In the genomic region with DNA sequence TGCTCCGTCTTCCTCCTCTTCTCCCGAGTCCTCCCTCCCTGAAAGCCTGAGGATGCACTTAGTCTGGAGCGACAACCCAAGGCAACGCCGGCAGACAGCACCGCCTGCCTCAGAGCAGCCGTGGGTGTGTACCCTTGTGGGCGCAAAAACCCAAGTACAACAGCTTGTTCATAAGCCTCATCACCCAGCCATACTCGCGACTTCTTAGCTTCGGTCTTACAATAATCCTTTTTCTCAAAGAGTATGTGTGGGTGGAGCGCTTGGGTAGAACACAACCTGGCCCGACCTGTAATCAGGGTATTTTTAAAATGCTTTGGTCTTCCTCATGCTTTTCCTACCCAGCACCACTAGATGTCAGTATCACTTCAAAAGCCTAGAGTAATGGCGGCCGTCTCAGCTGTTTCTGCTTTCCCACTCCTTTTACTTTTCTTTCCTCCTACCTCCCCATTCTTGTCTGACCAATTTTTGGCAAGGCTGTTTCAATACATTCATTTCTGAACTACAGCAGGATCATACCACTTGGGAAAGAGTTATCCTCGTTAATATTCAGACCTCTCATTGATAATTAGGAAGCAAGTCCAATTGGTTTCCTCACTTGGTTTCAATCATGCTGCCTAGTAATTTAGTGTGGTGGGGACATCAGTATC, we compare ENCODE assay signal across 8 cellular contexts.
DNase-seq lines count a peak whose midpoint lies in the region; ATAC-seq, FAIRE-seq and TF ChIP-seq lines count a peak whose summit lies in the region.

No MANE protein-coding gene starts in this region.

- POLR2A ChIA-PET in BJ (lab: Charles Lee) (no interaction called here), HepG2 (lab: Yijun Ruan, JAX) (interaction anchor here (2.8 kb wide), 1 partner anchor 199 kb away, joined by 5 read pairs; the partner anchor contains the start of gene EPS8)

- FAIRE-seq in HepG2 (lab: Jason Lieb, UNC), result peak; percentile 71

- CTCF ChIA-PET in BJ (lab: Yijun Ruan, JAX) (interaction anchor here (0.6 to 14.2 kb wide), 24 partner anchors 8 to 320 kb away, joined by 3 to 204 read pairs (median 4); partner anchors contain the start of genes DERA and EPS8), HepG2 (lab: Yijun Ruan, JAX; ENCODE audit: low intra/inter-chr PET ratio, low total read pairs) (interaction anchor here (1.0 to 6.0 kb wide), 3 partner anchors 58 to 309 kb away, joined by 3 to 84 read pairs (median 6); no protein-coding TSS in a partner anchor)

- TF ChIP-seq EP300 in HepG2 (IDR thresholded peaks at IDR 0.05; ENCODE audit: low read depth in 2 of 2, low read length in 2 of 2), result no peak
- TF ChIP-seq EP300 in HepG2 (CRISPR knock-in tag; IDR thresholded peaks at IDR 0.05; ENCODE audit: borderline replicate concordance), result no peak

- H3K4me2 ChIP-seq in HepG2 (ENCODE audit: low read depth, low read length), result peak overlapping the region; percentile 89

- peak overlapping the region; percentile 42; the same call in 1 of the 2 replicates for H3K9ac ChIP-seq in HepG2 (ENCODE audit: insufficient read depth, low read depth, low read length)

- intact Hi-C loops in HepG2 (cut with micrococcal nuclease; ENCODE audit: unreplicated experiment), result loop anchor here (1.0 to 5.0 kb wide), 5 partner anchors 37 to 266 kb away; no protein-coding TSS in a partner anchor

- DNase-seq in BJ (ENCODE audit: low read depth) (no peak), GM19238 (ENCODE audit: insufficient read length, low spot score) (peak; percentile 37), NCI-H345 (lab: John Stamatoyannopoulos, UW) (peak; percentile 57), dermis blood vessel endothelial cell (peak; percentile 79), HepG2 (ENCODE audit: low spot score) (peak; percentile 70)
- DNase-seq in stimulated activated CD4-positive, alpha-beta T cell treated with anti-CD3 and anti-CD28 coated beads, Interleukin-4, amount 100 ng/mL, for 4 hours, result peak; percentile 15 to 48

- TF ChIP-seq CTCF in BJ (IDR thresholded peaks at IDR 0.05; ENCODE audit: insufficient read depth, low read depth, low read length) (peak; percentile 88), HepG2 (CRISPR knock-in tag; IDR thresholded peaks at IDR 0.05) (peak; percentile 89)

- 0% methylated on average over 16 of the region's 16 CpGs for WGBS in HepG2 (ENCODE audit: low lambda C conversion rate)

- H3K9me3 ChIP-seq in HepG2 (ENCODE audit: low read length), result no peaks in the 10 kb centered on the region

- H4K20me1 ChIP-seq in HepG2 (ENCODE audit: insufficient read depth, low read length), result no peaks in the 10 kb centered on the region

- in situ Hi-C loops in HepG2 (cut with HindIII; ENCODE audit: extremely low pct_ligation_motif_present, low pct_unique_long_range_greater_than_20kb), result no loop called here

- peak overlapping the region; percentile 29 for H3K4me3 ChIP-seq in BJ (ENCODE audit: low read depth, low read length)
- peak overlapping the region; percentile 35 to 73 (median 57); a peak in 5 of 6 replicates for H3K4me3 ChIP-seq in HepG2 (replicated peaks in 1 of 3; ENCODE audit: insufficient read depth in 1 of 3, low read depth in 2 of 3, low read length in 3 of 3)

- TF ChIP-seq RAD21 in HepG2 (CRISPR knock-in tag; IDR thresholded peaks at IDR 0.05), result peak; percentile 85

- peaks cover 24% of the 10 kb centered on the region for H3K4me1 ChIP-seq in HepG2 (ENCODE audit: insufficient read depth, low read length)

- H2AFZ ChIP-seq in HepG2 (ENCODE audit: low read length), result peak overlapping the region; percentile 98

- H3K79me2 ChIP-seq in HepG2 (ENCODE audit: insufficient read depth, low read length), result no peaks in the 10 kb centered on the region

- H3K27me3 ChIP-seq in BJ (ENCODE audit: control insufficient read depth, insufficient read depth, low read length), result no peaks in the 10 kb centered on the region
- no peaks in the 10 kb centered on the region; a peak in 1 of 5 replicates for H3K27me3 ChIP-seq in HepG2 (ENCODE audit: control insufficient read depth in 1 of 2, insufficient read depth in 2 of 2, low read length in 2 of 2)

- TF ChIP-seq POLR2A in HepG2 (IDR thresholded peaks at IDR 0.05; ENCODE audit: insufficient read depth in 1 of 2, low read depth in 2 of 2, low read length in 2 of 2), result no peak

- H3K27ac ChIP-seq in HepG2 (ENCODE audit: extremely low read length, insufficient read depth, low read length), result no peak overlapping the region

- ATAC-seq in HG03342 (IDR thresholded peaks at IDR 0.05; ENCODE audit: unreplicated experiment) (peak; percentile 98), HepG2 (peak; percentile 92)
- peak; percentile 81 to 84 for ATAC-seq in activated CD4-positive, CD25-positive, alpha-beta regulatory T cell treated with anti-CD3 and anti-CD28 coated beads, Interleukin-2, amount 50 U/mL, for 24 hours

- H3K36me3 ChIP-seq in BJ (ENCODE audit: control insufficient read depth, insufficient read depth, low read length) (no peaks in the 10 kb centered on the region), HepG2 (replicated peaks in 1 of 2; ENCODE audit: control insufficient read depth in 1 of 2, insufficient read depth in 2 of 2, low read length in 2 of 2) (no peaks in the 10 kb centered on the region)

- BruUV-seq in HepG2 (replicated peaks; lab: Mats Ljungman, UMichigan), result no TSS peak

TF ChIP-seq in HepG2, 621 proteins besides CTCF, POLR2A, EP300 and RAD21 (continues in another document):
- TF ChIP-seq, protein P1, sequence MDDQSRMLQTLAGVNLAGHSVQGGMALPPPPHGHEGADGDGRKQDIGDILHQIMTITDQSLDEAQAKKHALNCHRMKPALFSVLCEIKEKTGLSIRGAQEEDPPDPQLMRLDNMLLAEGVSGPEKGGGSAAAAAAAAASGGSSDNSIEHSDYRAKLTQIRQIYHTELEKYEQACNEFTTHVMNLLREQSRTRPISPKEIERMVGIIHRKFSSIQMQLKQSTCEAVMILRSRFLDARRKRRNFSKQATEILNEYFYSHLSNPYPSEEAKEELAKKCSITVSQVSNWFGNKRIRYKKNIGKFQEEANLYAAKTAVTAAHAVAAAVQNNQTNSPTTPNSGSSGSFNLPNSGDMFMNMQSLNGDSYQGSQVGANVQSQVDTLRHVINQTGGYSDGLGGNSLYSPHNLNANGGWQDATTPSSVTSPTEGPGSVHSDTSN (CRISPR knock-in tag; IDR thresholded peaks at IDR 0.05; ENCODE audit: borderline replicate concordance), result no peak
- no peak for TF ChIP-seq LBX2 (CRISPR knock-in tag; IDR thresholded peaks at IDR 0.05; ENCODE audit: borderline replicate concordance)
- TF ChIP-seq PAXIP1 (CRISPR knock-in tag; conservative IDR thresholded peaks at IDR 0.05), result no peak
- no peak for TF ChIP-seq SRSF4 (IDR thresholded peaks at IDR 0.05; ENCODE audit: low read depth, low read length, poor library complexity, severe bottlenecking)
- peak; percentile 56; the same call in 1 of the 2 replicates for TF ChIP-seq SMAD3 (CRISPR knock-in tag; IDR thresholded peaks at IDR 0.05)
